Comparison of ENCODE assay signal across 16 cellular contexts in the genomic region with DNA sequence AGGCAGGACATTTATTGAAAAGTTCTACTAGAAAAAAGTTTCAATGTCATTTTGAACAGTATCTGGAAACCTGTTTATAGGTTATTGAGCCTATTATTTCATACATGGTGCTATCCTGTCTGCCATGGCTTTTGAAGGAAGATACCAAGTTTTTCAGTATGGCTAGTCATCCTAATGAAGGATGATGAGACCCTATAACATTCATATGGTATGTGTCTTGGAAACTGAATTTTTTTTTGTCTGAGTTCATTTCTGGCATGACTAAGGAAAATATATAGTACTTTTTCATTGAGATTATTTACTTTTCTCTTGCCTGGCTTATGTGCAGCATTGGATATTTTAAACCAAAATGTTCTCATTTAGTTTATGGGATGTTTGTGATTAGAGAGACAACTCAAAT. TPM values are rescaled to one million over a fixed set of nuclear protein-coding genes. Genes with fewer than 3 reads are reported as not detected.
A peak's percentile ranks its signal among the peaks of the same experiment; 100 is the strongest.
DNase-seq lines count a peak whose midpoint lies in the region; ATAC-seq, FAIRE-seq and TF ChIP-seq lines count a peak whose summit lies in the region.
"Had no signal": no experiment of that assay in that cellular context is flagged by ENCODE, and none has a peak within 500 bp of the region (broad histone marks: within the 10 kb centered on the region; RNA-seq: fewer than 3 reads in every experiment).

No MANE protein-coding gene starts in this region.

- H3K79me2 ChIP-seq in ACC112 (ENCODE audit: control insufficient read depth, insufficient read depth, low read length, unreplicated experiment) (peaks cover 73% of the 10 kb centered on the region), K562 (ENCODE audit: control insufficient read depth, insufficient read depth, low read length) (peaks cover 59% of the 10 kb centered on the region), smooth muscle cell (ENCODE audit: low read depth) (peaks cover 92% of the 10 kb centered on the region)

- peaks cover 13% of the 10 kb centered on the region for H3F3A ChIP-seq in smooth muscle cell (ENCODE audit: low read depth)

- peaks cover 78% of the 10 kb centered on the region for H3K36me3 Mint-ChIP-seq in HFFc6 (ENCODE audit: low read depth)
- peaks cover 11 to 86% (median 18%) of the 10 kb centered on the region in 3 donors for H3K36me3 Mint-ChIP-seq in CD8-positive, alpha-beta memory T cell

- no peak for TF ChIP-seq CTCF in HFFc6 (IDR thresholded peaks at IDR 0.05)
- no peak for TF ChIP-seq CTCF in K562 (IDR thresholded peaks at IDR 0.05 in 2 of 3, conservative IDR thresholded peaks at IDR 0.05 in 1 of 3; ENCODE audit: insufficient read depth in 2 of 3, low read depth in 1 of 3, low read length in 3 of 3)
- no peak for TF ChIP-seq CTCF in smooth muscle cell (IDR thresholded peaks at IDR 0.05; ENCODE audit: borderline replicate concordance, insufficient read depth, poor library complexity, severe bottlenecking)
- TF ChIP-seq CTCF in sigmoid colon (IDR thresholded peaks at IDR 0.05) = no peak

- H3K9ac ChIP-seq in K562 (ENCODE audit: insufficient read depth in 1 of 2, low read depth in 2 of 2, low read length in 2 of 2) (no peak overlapping the region), smooth muscle cell (ENCODE audit: low read depth) (no peak overlapping the region)

- H3K4me1 ChIP-seq in ACC112 (ENCODE audit: control insufficient read depth, insufficient read depth, low read length, unreplicated experiment) (peaks cover 39% of the 10 kb centered on the region), K562 (replicated peaks in 1 of 2; ENCODE audit: control insufficient read depth in 2 of 2, insufficient read depth in 2 of 2, low read length in 2 of 2) (no peaks in the 10 kb centered on the region), smooth muscle cell (ENCODE audit: low read depth) (no peaks in the 10 kb centered on the region), sigmoid colon (peaks cover 0 to 18% (median 6%) of the 10 kb centered on the region in 4 donors)
- peaks cover 7% of the 10 kb centered on the region for H3K4me1 ChIP-seq in CD8-positive, alpha-beta memory T cell (ENCODE audit: insufficient read depth, low read length)

- CTCF ChIA-PET in K562 (lab: Yijun Ruan, JAX; ENCODE audit: low intra/inter-chr PET ratio) = no interaction called here
- CTCF ChIA-PET in CD8-positive, alpha-beta memory T cell (lab: Charles Lee) = no interaction called here

- TF ChIP-seq RAD21 in K562 (CRISPR knock-in tag; conservative IDR thresholded peaks at IDR 0.05 in 1 of 2, IDR thresholded peaks at IDR 0.05 in 1 of 2) = no peak

- no peak for ATAC-seq in K562
- ATAC-seq: GM12878 had no signal

- H2AFZ ChIP-seq in ACC112 (ENCODE audit: low read length, unreplicated experiment) = no peak overlapping the region
- no peak overlapping the region for H2AFZ ChIP-seq in K562 (ENCODE audit: low read depth, low read length)
- H2AFZ ChIP-seq in smooth muscle cell (ENCODE audit: low read depth) = no peak overlapping the region

- H3K9me1 ChIP-seq in K562 (ENCODE audit: control insufficient read depth, insufficient read depth, low read length) = no peaks in the 10 kb centered on the region

- no peak overlapping the region for H3K4me2 ChIP-seq in K562 (ENCODE audit: insufficient read depth, low read length)
- H3K4me2 ChIP-seq in smooth muscle cell = no peak overlapping the region

- H3K9me3 Mint-ChIP-seq in HFFc6 = peaks cover 4% of the 10 kb centered on the region; the same call in 1 of the 2 replicates
- H3K9me3 Mint-ChIP-seq in CD8-positive, alpha-beta memory T cell = no peaks in the 10 kb centered on the region
- H3K9me3 Mint-ChIP-seq: CD4-positive, alpha-beta memory T cell had no signal

- no peak for FAIRE-seq in K562 (lab: Jason Lieb, UNC)
- FAIRE-seq: GM12878, GM19239, H1 had no signal

- in situ Hi-C loops in K562 (cut with MboI) = loop anchor here (10.0 kb wide), 1 partner anchor 345 kb away; no protein-coding TSS in a partner anchor

- H3K4me3 Mint-ChIP-seq in HFFc6 = no peak overlapping the region
- H3K4me3 Mint-ChIP-seq in CD8-positive, alpha-beta memory T cell = no peak overlapping the region
- H3K4me3 Mint-ChIP-seq: CD4-positive, alpha-beta memory T cell; H9 had no signal

- H3K27ac ChIP-seq in ACC112 (ENCODE audit: low read depth, low read length) (peak overlapping the region; percentile 52), K562 (ENCODE audit: extremely low read depth, low read depth, low read length) (no peak overlapping the region), smooth muscle cell (ENCODE audit: low read depth) (peak overlapping the region; percentile 37), sigmoid colon (no peak overlapping the region)
- H3K27ac ChIP-seq in CD8-positive, alpha-beta memory T cell (ENCODE audit: low read depth, low read length) = no peak overlapping the region
- H3K27ac ChIP-seq: C4-2B had no signal

- H3K9me3 ChIP-seq in K562 (replicated peaks; ENCODE audit: control insufficient read depth, insufficient read depth, low read depth, low read length) (no peaks in the 10 kb centered on the region), smooth muscle cell (replicated peaks; ENCODE audit: low read depth) (no peaks in the 10 kb centered on the region), sigmoid colon (peaks cover 0 to 3% (median 0%) of the 10 kb centered on the region in 4 donors)
- no peaks in the 10 kb centered on the region for H3K9me3 ChIP-seq in CD8-positive, alpha-beta memory T cell (ENCODE audit: low read length)

- H3K27me3 ChIP-seq in ACC112 (ENCODE audit: insufficient read depth, low read length) (no peaks in the 10 kb centered on the region), K562 (ENCODE audit: control insufficient read depth in 2 of 2, insufficient read depth in 2 of 2, low read length in 2 of 2) (no peaks in the 10 kb centered on the region), smooth muscle cell (ENCODE audit: low read depth) (no peaks in the 10 kb centered on the region), sigmoid colon (no peaks in the 10 kb centered on the region)
- H3K27me3 ChIP-seq in CD8-positive, alpha-beta memory T cell (ENCODE audit: insufficient read depth, low read length, poor library complexity, severe bottlenecking) = no peaks in the 10 kb centered on the region

- intact Hi-C loops in K562 (cut with micrococcal nuclease) = no loop called here
- intact Hi-C loops in sigmoid colon (cut with DNase I) = no loop called here

- H3K36me3 ChIP-seq in ACC112 (ENCODE audit: insufficient read depth, low read length) (peaks cover 68% of the 10 kb centered on the region), K562 (ENCODE audit: control insufficient read depth, insufficient read depth, low read length) (peaks cover 97% of the 10 kb centered on the region), smooth muscle cell (ENCODE audit: low read depth) (peaks cover 48% of the 10 kb centered on the region), sigmoid colon (peaks cover 3 to 100% (median 30%) of the 10 kb centered on the region in 4 donors)
- H3K36me3 ChIP-seq in CD8-positive, alpha-beta memory T cell (ENCODE audit: insufficient read depth, low read length) = peaks cover 32% of the 10 kb centered on the region

- BruUV-seq in K562 (replicated peaks; lab: Mats Ljungman, UMichigan) = no TSS peak

- H3K27me3 Mint-ChIP-seq in HFFc6 (ENCODE audit: insufficient read depth) = peaks cover 2% of the 10 kb centered on the region; the same call in 1 of the 2 replicates
- H3K27me3 Mint-ChIP-seq in CD8-positive, alpha-beta memory T cell = no peaks in the 10 kb centered on the region
- H3K27me3 Mint-ChIP-seq: CD4-positive, alpha-beta memory T cell had no signal

- DNase-seq in HFFc6 (no peak), K562 (ENCODE audit: extremely low read depth in 1 of 4, low spot score in 3 of 4) (no peak), smooth muscle cell (lab: John Stamatoyannopoulos, UW; ENCODE audit: unreplicated experiment) (no peak), sigmoid colon (no peak), Ammon's horn (ENCODE audit: low spot score) (no peak)
- no peak for DNase-seq in CD8-positive, alpha-beta memory T cell
- DNase-seq: 8988T; Calu3; CD4-positive, alpha-beta memory T cell; DMS79 treated with DMSO at 0.1 percent for 48 hours; H9 had no signal

- no peak for TF ChIP-seq POLR2A in K562 (conservative IDR thresholded peaks at IDR 0.05)
- TF ChIP-seq POLR2A in sigmoid colon (IDR thresholded peaks at IDR 0.05) = no peak

- no peaks in the 10 kb centered on the region for H4K20me1 ChIP-seq in K562 (replicated peaks; ENCODE audit: control insufficient read depth, insufficient read depth, low read length)
- H4K20me1 ChIP-seq in smooth muscle cell (ENCODE audit: low read depth) = peaks cover 86% of the 10 kb centered on the region

- H3K4me3 ChIP-seq in ACC112 (ENCODE audit: low read depth, low read length) = no peak overlapping the region
- H3K4me3 ChIP-seq in K562 = no peak overlapping the region
- H3K4me3 ChIP-seq in smooth muscle cell = no peak overlapping the region
- H3K4me3 ChIP-seq in CD8-positive, alpha-beta memory T cell (ENCODE audit: low read length) = no peak overlapping the region
- no peak overlapping the region for H3K4me3 ChIP-seq in sigmoid colon
- H3K4me3 ChIP-seq: GM12878 had no signal

- POLR2A ChIA-PET in K562 (lab: Yijun Ruan, JAX) = no interaction called here
- POLR2A ChIA-PET in CD8-positive, alpha-beta memory T cell (lab: Charles Lee) = no interaction called here

- H3K4me1 Mint-ChIP-seq in HFFc6 (ENCODE audit: low read depth) = peaks cover 80% of the 10 kb centered on the region
- H3K4me1 Mint-ChIP-seq in CD8-positive, alpha-beta memory T cell = peaks cover 43 to 50% (median 50%) of the 10 kb centered on the region in 3 donors
- H3K4me1 Mint-ChIP-seq: H9 had no signal

- TF ChIP-seq EP300 in K562 (IDR thresholded peaks at IDR 0.05; ENCODE audit: low read length) (no peak), sigmoid colon (IDR thresholded peaks at IDR 0.05) (no peak)

- H3K27ac Mint-ChIP-seq in HFFc6 = peak overlapping the region; percentile 66
- peak overlapping the region in 2 of 8 donors; percentile 25 to 27 for H3K27ac Mint-ChIP-seq in CD8-positive, alpha-beta memory T cell
- H3K27ac Mint-ChIP-seq: H9 had no signal

RNA-seq across cellular contexts. Expression of a gene that starts 30.2 kb away (rescaled TPM):
- total RNA-seq in HFFc6 (2021; fragmentation: NEBNext Ultra II Directional; extraction: Animal tissue kit (Norgen Biotek cat#: 25700)) = 100 to 1,000 TPM; 354 to 460 (median 397) TPM
- 152 and 501 TPM in 2 replicates for total RNA-seq in K562 (2011; cell fraction: chromatin; rRNA removed; ENCODE audit: low replicate concordance)
- 80.9 and 116 TPM in 2 replicates for total RNA-seq in K562 (2011; cell fraction: nucleolus; rRNA removed)
- total RNA-seq in K562 (2011; cell fraction: nucleoplasm; rRNA removed) = 164 and 204 TPM in 2 replicates
- total RNA-seq in K562 (2014; rRNA removed) (136 and 150 TPM in 2 replicates), K562 (2014; rRNA removed; fragmentation: Illumina TruSeq; extraction: Trizol) (220 and 233 TPM in 2 replicates), K562 (2015; rRNA removed; fragmentation: Illumina TruSeq; extraction: Trizol) (184 and 195 TPM in 2 replicates), K562 (2021) (257 and 267 TPM in 2 replicates), smooth muscle cell (362 and 378 TPM in 2 replicates), sigmoid colon (100 to 1,000 TPM; 206 to 236 (median 214) TPM)
- polyA plus RNA-seq in K562 (2011; rRNA removed) (164 and 217 TPM in 2 replicates), K562 (2014; fragmentation: Illumina TruSeq; extraction: Trizol) (142 and 174 TPM in 2 replicates), K562 (2014; fragmentation: Nextera tagmentation; extraction: Ambion mirVana) (100 to 1,000 TPM; 122 to 134 TPM), K562 (2014; rRNA removed) (102 and 115 TPM in 2 replicates), smooth muscle cell (102 and 114 TPM in 2 replicates), sigmoid colon (100 to 1,000 TPM in 1 of 3 donors, 10 to 100 TPM in 2; 87.1 to 109 (median 90.2) TPM)
- polyA plus RNA-seq in K562 (2011; cell fraction: cytosol; rRNA removed) = 136 and 221 TPM in 2 replicates
- 85.8 and 125 TPM in 2 replicates for polyA plus RNA-seq in K562 (2011; cell fraction: nucleus; rRNA removed)
- 133 and 168 TPM in 2 replicates for polyA plus RNA-seq in K562 (2012)
- 705 and 852 TPM in 2 replicates for polyA minus RNA-seq in K562 (2011; rRNA and poly(A)+ RNA removed)
- polyA minus RNA-seq in K562 (2011; cell fraction: cytosol; rRNA and poly(A)+ RNA removed) = 435 and 548 TPM in 2 replicates
- polyA minus RNA-seq in K562 (2011; cell fraction: nucleus; rRNA and poly(A)+ RNA removed) = 79.8 and 167 TPM in 2 replicates
- 100 to 1,000 TPM; 177 to 183 TPM for total RNA-seq in CD8-positive, alpha-beta memory T cell
- 41.1 TPM for polyA plus RNA-seq in CD8-positive, alpha-beta memory T cell

RNA-seq across cellular contexts. Expression of a gene that starts 57.3 kb away (rescaled TPM):
- 10 to 100 TPM; 20.7 to 31.8 (median 23.0) TPM for total RNA-seq in HFFc6 (2021; fragmentation: NEBNext Ultra II Directional; extraction: Animal tissue kit (Norgen Biotek cat#: 25700))
- 97.2 and 167 TPM in 2 replicates for total RNA-seq in K562 (2011; cell fraction: chromatin; rRNA removed; ENCODE audit: low replicate concordance)
- 101 and 115 TPM in 2 replicates for total RNA-seq in K562 (2011; cell fraction: nucleolus; rRNA removed)
- 104 and 130 TPM in 2 replicates for total RNA-seq in K562 (2011; cell fraction: nucleoplasm; rRNA removed)
- total RNA-seq in K562 (2014; rRNA removed) (81.0 and 92.0 TPM in 2 replicates), K562 (2014; rRNA removed; fragmentation: Illumina TruSeq; extraction: Trizol) (63.1 and 67.5 TPM in 2 replicates), K562 (2015; rRNA removed; fragmentation: Illumina TruSeq; extraction: Trizol) (50.0 and 57.3 TPM in 2 replicates), K562 (2021) (53.1 and 62.8 TPM in 2 replicates), smooth muscle cell (11.4 and 28.2 TPM in 2 replicates), sigmoid colon (10 to 100 TPM; 21.8 to 36.2 (median 24.1) TPM)
- polyA plus RNA-seq in K562 (2011; rRNA removed) (119 and 170 TPM in 2 replicates), K562 (2014; fragmentation: Illumina TruSeq; extraction: Trizol) (110 and 128 TPM in 2 replicates), K562 (2014; fragmentation: Nextera tagmentation; extraction: Ambion mirVana) (100 to 1,000 TPM; 195 to 210 TPM), K562 (2014; rRNA removed) (126 and 138 TPM in 2 replicates), smooth muscle cell (26.2 and 27.5 TPM in 2 replicates), sigmoid colon (10 to 100 TPM in 2 of 3 donors, 1 to 10 TPM in 1; 9.0 to 38.2 (median 16.2) TPM)
- 54.3 and 74.9 TPM in 2 replicates for polyA plus RNA-seq in K562 (2011; cell fraction: cytosol; rRNA removed)
- 54.9 and 70.7 TPM in 2 replicates for polyA plus RNA-seq in K562 (2011; cell fraction: nucleus; rRNA removed)
- 42.1 and 83.3 TPM in 2 replicates for polyA plus RNA-seq in K562 (2012)
- 100 and 107 TPM in 2 replicates for polyA minus RNA-seq in K562 (2011; rRNA and poly(A)+ RNA removed)
- polyA minus RNA-seq in K562 (2011; cell fraction: cytosol; rRNA and poly(A)+ RNA removed) = 16.6 and 22.3 TPM in 2 replicates
- polyA minus RNA-seq in K562 (2011; cell fraction: nucleus; rRNA and poly(A)+ RNA removed) = 18.0 and 34.2 TPM in 2 replicates
- 10 to 100 TPM; 38.5 to 43.6 TPM for total RNA-seq in CD8-positive, alpha-beta memory T cell
- 15.9 TPM for polyA plus RNA-seq in CD8-positive, alpha-beta memory T cell

RNA-seq across cellular contexts. Expression of a gene that starts 57.6 kb away (rescaled TPM):
- 100 to 1,000 TPM; 121 to 155 (median 149) TPM for total RNA-seq in HFFc6 (2021; fragmentation: NEBNext Ultra II Directional; extraction: Animal tissue kit (Norgen Biotek cat#: 25700))
- 449 and 662 TPM in 2 replicates for total RNA-seq in K562 (2011; cell fraction: chromatin; rRNA removed; ENCODE audit: low replicate concordance)
- total RNA-seq in K562 (2011; cell fraction: nucleolus; rRNA removed) = 284 and 300 TPM in 2 replicates
- total RNA-seq in K562 (2011; cell fraction: nucleoplasm; rRNA removed) = 571 and 861 TPM in 2 replicates
- total RNA-seq in K562 (2014; rRNA removed) (92.1 and 123 TPM in 2 replicates), K562 (2014; rRNA removed; fragmentation: Illumina TruSeq; extraction: Trizol) (186 and 216 TPM in 2 replicates), K562 (2015; rRNA removed; fragmentation: Illumina TruSeq; extraction: Trizol) (127 and 135 TPM in 2 replicates), K562 (2021) (151 and 155 TPM in 2 replicates), smooth muscle cell (514 and 545 TPM in 2 replicates), sigmoid colon (100 to 1,000 TPM in 3 of 4 donors, 10 to 100 TPM in 1; 92.7 to 247 (median 139) TPM)
- polyA plus RNA-seq in K562 (2011; rRNA removed) (231 and 304 TPM in 2 replicates), K562 (2014; fragmentation: Illumina TruSeq; extraction: Trizol) (124 and 146 TPM in 2 replicates), K562 (2014; fragmentation: Nextera tagmentation; extraction: Ambion mirVana) (100 to 1,000 TPM; 245 to 272 TPM), K562 (2014; rRNA removed) (143 and 148 TPM in 2 replicates), smooth muscle cell (102 and 116 TPM in 2 replicates), sigmoid colon (100 to 1,000 TPM in 1 of 3 donors, 10 to 100 TPM in 2; 26.1 to 132 (median 35.4) TPM)
- 55.2 and 104 TPM in 2 replicates for polyA plus RNA-seq in K562 (2011; cell fraction: cytosol; rRNA removed)
- polyA plus RNA-seq in K562 (2011; cell fraction: nucleus; rRNA removed) = 330 and 339 TPM in 2 replicates
- polyA plus RNA-seq in K562 (2012) = 142 and 172 TPM in 2 replicates
- 271 and 285 TPM in 2 replicates for polyA minus RNA-seq in K562 (2011; rRNA and poly(A)+ RNA removed)
- polyA minus RNA-seq in K562 (2011; cell fraction: cytosol; rRNA and poly(A)+ RNA removed) = 72.1 and 91.0 TPM in 2 replicates
- polyA minus RNA-seq in K562 (2011; cell fraction: nucleus; rRNA and poly(A)+ RNA removed) = 205 and 259 TPM in 2 replicates
- 100 to 1,000 TPM; 150 to 151 TPM for total RNA-seq in CD8-positive, alpha-beta memory T cell
- 57.0 TPM for polyA plus RNA-seq in CD8-positive, alpha-beta memory T cell

Comparison
In these comparisons a context has a peak if more than half of its experiments do, and no peak if none do; other contexts are left out.
1. H3K27ac ChIP-seq: peak in ACC112 (single experiment) and smooth muscle cell (single experiment); none in K562 (single experiment), CD8-positive, alpha-beta memory T cell (single experiment) and sigmoid colon (0 of 4).